14 cellular contexts compared by ENCODE assay signal in genomic region chr10:76916536-76916935, GRCh38.
DNase-seq lines count a peak whose midpoint lies in the region; ATAC-seq and TF ChIP-seq lines count a peak whose summit lies in the region.
"Had no signal": no experiment of that assay in that cellular context is flagged by ENCODE, and none has a peak within 500 bp of the region (broad histone marks: within the 10 kb centered on the region; RNA-seq: fewer than 3 reads in every experiment).

No MANE protein-coding gene starts in this region.

- H2AFZ ChIP-seq in GM23248, result no peak overlapping the region

- no peak for ATAC-seq in activated naive CD8-positive, alpha-beta T cell treated with anti-CD3 and anti-CD28 coated beads, Interleukin-2, amount 50 U/mL, for 24 hours

- no peak overlapping the region for H3K4me2 ChIP-seq in GM23248 (ENCODE audit: unreplicated experiment)

- H3K4me3 Mint-ChIP-seq in activated naive CD8-positive, alpha-beta T cell treated with anti-CD3 and anti-CD28 coated beads, Interleukin-2, amount 50 U/mL, for 24 hours, result no peak overlapping the region
- H3K4me3 Mint-ChIP-seq: CD4-positive, alpha-beta memory T cell had no signal

- H3K36me3 Mint-ChIP-seq in activated naive CD8-positive, alpha-beta T cell treated with anti-CD3 and anti-CD28 coated beads, Interleukin-2, amount 50 U/mL, for 24 hours (ENCODE audit: low read depth), result no peaks in the 10 kb centered on the region
- H3K36me3 Mint-ChIP-seq: CD4-positive, alpha-beta memory T cell had no signal

- H3F3A ChIP-seq in GM23248 (ENCODE audit: insufficient read depth), result no peaks in the 10 kb centered on the region

- no peak overlapping the region for H3K9ac ChIP-seq in GM23248

- peaks cover 3% of the 10 kb centered on the region for H3K27me3 Mint-ChIP-seq in activated naive CD8-positive, alpha-beta T cell treated with anti-CD3 and anti-CD28 coated beads, Interleukin-2, amount 50 U/mL, for 24 hours

- no peak overlapping the region for H3K4me3 ChIP-seq in AG10803 (ENCODE audit: low read length)
- no peak overlapping the region for H3K4me3 ChIP-seq in GM23248

- DNase-seq in AG10803 (ENCODE audit: low read depth) (peak; percentile 6), GM23248 (peak; percentile 60), astrocyte of the hippocampus (ENCODE audit: low read depth, low spot score) (peak; percentile 27), kidney tubule cell (ENCODE audit: low spot score) (peak; percentile 52), glomerular visceral epithelial cell (ENCODE audit: extremely low spot score) (no peak), hepatic stellate cell (ENCODE audit: low spot score) (no peak)
- no peak for DNase-seq in activated naive CD8-positive, alpha-beta T cell treated with anti-CD3 and anti-CD28 coated beads, Interleukin-2, amount 50 U/mL, for 24 hours
- no peak for DNase-seq in activated T-cell treated with anti-CD3 and anti-CD28 coated beads, Interleukin-2, amount 50 U/mL, for 48 hours
- DNase-seq: 8988T; ACHN; BE2C; CD4-positive, alpha-beta memory T cell; DMS79 treated with DMSO at 0.1 percent for 48 hours had no signal

- TF ChIP-seq CTCF in AG10803 (conservative IDR thresholded peaks at IDR 0.05; ENCODE audit: low read length), result no peak

- H3K9me2 ChIP-seq in GM23248 (ENCODE audit: insufficient read depth), result no peaks in the 10 kb centered on the region

- H3K4me1 Mint-ChIP-seq in activated naive CD8-positive, alpha-beta T cell treated with anti-CD3 and anti-CD28 coated beads, Interleukin-2, amount 50 U/mL, for 24 hours, result no peaks in the 10 kb centered on the region
- H3K4me1 Mint-ChIP-seq: CD4-positive, alpha-beta memory T cell had no signal

- WGBS in GM23248 (ENCODE audit: low coverage in 1 of 2, low lambda C conversion rate in 2 of 2, missing lambda C conversion rate in 2 of 2), 2 experiments, result 71 to 73% methylated on average over 4 of the region's 4 CpGs

- peaks cover 21% of the 10 kb centered on the region for H3K4me1 ChIP-seq in GM23248 (ENCODE audit: insufficient read depth)
- H3K4me1 ChIP-seq: BE2C had no signal

- H4K20me1 ChIP-seq in GM23248 (ENCODE audit: insufficient read depth), result no peaks in the 10 kb centered on the region

- H3K27ac Mint-ChIP-seq in activated naive CD8-positive, alpha-beta T cell treated with anti-CD3 and anti-CD28 coated beads, Interleukin-2, amount 50 U/mL, for 24 hours, result no peak overlapping the region
- H3K27ac Mint-ChIP-seq: CD4-positive, alpha-beta memory T cell had no signal

- no peaks in the 10 kb centered on the region for H3K27me3 ChIP-seq in GM23248 (replicated peaks; ENCODE audit: insufficient read depth)
- H3K27me3 ChIP-seq: BE2C had no signal

- H3K79me2 ChIP-seq in GM23248 (ENCODE audit: insufficient read depth), result no peaks in the 10 kb centered on the region

- in situ Hi-C loops in GM23248 (cut with MboI), result no loop called here

- H3K9me3 ChIP-seq in GM23248 (ENCODE audit: low read depth), result no peaks in the 10 kb centered on the region
- H3K9me3 ChIP-seq: BE2C had no signal

- no peak overlapping the region for H3K27ac ChIP-seq in GM23248
- H3K27ac ChIP-seq: C4-2B had no signal

- H3K9me3 Mint-ChIP-seq in activated naive CD8-positive, alpha-beta T cell treated with anti-CD3 and anti-CD28 coated beads, Interleukin-2, amount 50 U/mL, for 24 hours, result no peaks in the 10 kb centered on the region

- no peaks in the 10 kb centered on the region for H3K36me3 ChIP-seq in GM23248 (ENCODE audit: low read depth)
- H3K36me3 ChIP-seq: BE2C had no signal

Comparison
In these comparisons a context has a peak if more than half of its experiments do, and no peak if none do; other contexts are left out.
1. DNase-seq: peak in AG10803 (single experiment), GM23248 (single experiment), astrocyte of the hippocampus (single experiment) and kidney tubule cell (single experiment); none in glomerular visceral epithelial cell (single experiment), activated naive CD8-positive, alpha-beta T cell treated with anti-CD3 and anti-CD28 coated beads, Interleukin-2, amount 50 U/mL, for 24 hours (single experiment), activated T-cell treated with anti-CD3 and anti-CD28 coated beads, Interleukin-2, amount 50 U/mL, for 48 hours (0 of 2) and hepatic stellate cell (single experiment).